Comparison of ENCODE assay signal across 1 cellular context in genomic region chr17:64245218-64246145, GRCh38.
TF ChIP-seq lines count a peak whose summit lies in the region.

No MANE protein-coding gene starts in this region.

TF ChIP-seq in GM23338, 12 proteins besides CTCF, POLR2A, EP300 and RAD21 (continued from another document):
- no peak for TF ChIP-seq STAT1 (IDR thresholded peaks at IDR 0.05; ENCODE audit: unreplicated experiment)
- no peak for TF ChIP-seq REST (IDR thresholded peaks at IDR 0.05; ENCODE audit: unreplicated experiment)
- no peak for TF ChIP-seq ETS1 (IDR thresholded peaks at IDR 0.05)
- no peak for TF ChIP-seq POLR2AphosphoS5 (IDR thresholded peaks at IDR 0.05; ENCODE audit: low read depth)
- no peak for TF ChIP-seq ZNF331 (CRISPR knock-in tag; IDR thresholded peaks at IDR 0.05; ENCODE audit: low read depth)
- TF ChIP-seq CREB1 (CRISPR knock-in tag; IDR thresholded peaks at IDR 0.05; ENCODE audit: low read depth), result no peak
